7 cellular contexts compared by ENCODE assay signal in the genomic region with DNA sequence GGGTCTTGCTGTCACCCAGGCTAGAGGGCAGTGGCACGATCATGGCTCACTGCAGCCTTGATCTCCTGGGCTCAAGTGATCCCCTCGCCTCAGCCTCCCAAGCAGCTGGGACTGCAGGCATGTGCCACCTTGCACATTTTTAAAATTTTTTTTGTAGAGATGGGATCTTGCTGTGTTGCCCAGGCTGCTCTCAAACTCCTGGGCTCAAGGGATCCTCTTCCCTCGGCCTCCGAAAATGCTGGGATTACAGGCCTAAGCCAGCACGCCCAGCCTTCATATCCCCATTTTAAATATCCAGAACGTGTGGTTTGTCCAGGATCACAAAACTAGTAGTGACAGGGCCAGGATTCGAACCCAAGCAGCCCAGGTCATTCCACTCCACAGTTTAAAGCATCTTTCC. TPM values are rescaled to one million over a fixed set of nuclear protein-coding genes. Genes with fewer than 3 reads are reported as not detected.
DNase-seq lines count a peak whose midpoint lies in the region; ATAC-seq, FAIRE-seq and TF ChIP-seq lines count a peak whose summit lies in the region.
"Not testable (repeated sequence)": the region's sequence is repeated elsewhere in the genome, so short reads cannot be mapped to it uniquely, and the experiment has no call there.

No MANE protein-coding gene starts in this region.

- not testable (repeated sequence) for DNase-seq in CD4-positive, CD25-positive, alpha-beta regulatory T cell; GM23338 (ENCODE audit: low spot score); WTC11 (ENCODE audit: low spot score); K562 (ENCODE audit: extremely low read depth in 1 of 4, low spot score in 3 of 4); immature natural killer cell; trophoblast cell

- H3K4me1 Mint-ChIP-seq in CD4-positive, CD25-positive, alpha-beta regulatory T cell = peaks cover 5 to 22% (median 12%) of the 10 kb centered on the region in 4 donors
- H3K4me1 Mint-ChIP-seq in GM23338 (peaks cover 19% of the 10 kb centered on the region), WTC11 (peaks cover 29% of the 10 kb centered on the region), immature natural killer cell (peaks cover 30 to 38% of the 10 kb centered on the region in 2 donors)

- not testable (repeated sequence) for H4K8ac ChIP-seq in trophoblast cell (ENCODE audit: low read depth, low read length)

- CTCF ChIA-PET in WTC11 (lab: Charles Lee) (interaction anchor here (0.6 to 2.7 kb wide), 13 partner anchors 8 to 302 kb away, joined by 3 to 20 read pairs (median 3); partner anchors contain the start of genes CYP2F1 and HNRNPUL1), K562 (lab: Yijun Ruan, JAX; ENCODE audit: low intra/inter-chr PET ratio) (interaction anchor here (1.0 to 1.3 kb wide), 3 partner anchors 17 to 181 kb away, joined by 3 to 4 read pairs (median 4); no protein-coding TSS in a partner anchor)

- peak overlapping the region in 1 of 4 donors; percentile 60 for H3K4me3 Mint-ChIP-seq in CD4-positive, CD25-positive, alpha-beta regulatory T cell
- H3K4me3 Mint-ChIP-seq in GM23338 = 0 out of 3 replicates have a peak overlapping the region, but pooled peaks have one; percentile 50
- H3K4me3 Mint-ChIP-seq in WTC11 = peak overlapping the region; percentile 52; the same call in 1 of the 2 replicates
- H3K4me3 Mint-ChIP-seq in immature natural killer cell = peak overlapping the region in 4 of 5 donors; percentile 60 to 84 (median 80)

- H3K36me3 Mint-ChIP-seq in CD4-positive, CD25-positive, alpha-beta regulatory T cell; GM23338 (ENCODE audit: low read depth); WTC11; immature natural killer cell: not testable (repeated sequence)

- H3K9me2 ChIP-seq in GM23338 (ENCODE audit: insufficient read depth) = not testable (repeated sequence)

- H2BK120ac ChIP-seq in trophoblast cell (ENCODE audit: insufficient read depth, low read length, poor library complexity) = not testable (repeated sequence)

- H3K79me1 ChIP-seq in trophoblast cell (ENCODE audit: low read length) = not testable (repeated sequence)

- H3K4me3 ChIP-seq in CD4-positive, CD25-positive, alpha-beta regulatory T cell (ENCODE audit: low read depth, low read length); GM23338; KMS-11 (IDR thresholded peaks at IDR 0.05; ENCODE audit: insufficient read depth, low read depth, low read length); K562; trophoblast cell (ENCODE audit: low read depth, low read length): not testable (repeated sequence)

- H4K91ac ChIP-seq in trophoblast cell (ENCODE audit: low read depth, low read length) = not testable (repeated sequence)

- in situ Hi-C loops in K562 (cut with MboI) = not testable (repeated sequence)

- not testable (repeated sequence) for BruUV-seq in K562 (replicated peaks; lab: Mats Ljungman, UMichigan)

- peak overlapping the region; percentile 34 for H2BK12ac ChIP-seq in trophoblast cell (ENCODE audit: low read length)

- H3K27me3 Mint-ChIP-seq in CD4-positive, CD25-positive, alpha-beta regulatory T cell = peaks cover 28% of the 10 kb centered on the region
- H3K27me3 Mint-ChIP-seq in GM23338 (ENCODE audit: insufficient read depth, low read depth, poor library complexity) (peaks cover 17% of the 10 kb centered on the region), WTC11 (ENCODE audit: low read depth) (peaks cover 25% of the 10 kb centered on the region), immature natural killer cell (ENCODE audit: low read depth in 3 of 3) (peaks cover 5 to 14% (median 13%) of the 10 kb centered on the region in 3 donors)

- H3K4me2 ChIP-seq in GM23338 = 0 out of 2 replicates have a peak overlapping the region, but pooled peaks have one; percentile 58
- H3K4me2 ChIP-seq in KMS-11; K562 (ENCODE audit: insufficient read depth, low read length); trophoblast cell (ENCODE audit: low read length): not testable (repeated sequence)

- H3K27ac ChIP-seq in CD4-positive, CD25-positive, alpha-beta regulatory T cell (ENCODE audit: insufficient read depth, low read length, poor library complexity, severe bottlenecking); KMS-11; K562 (ENCODE audit: extremely low read depth, low read depth, low read length); trophoblast cell (ENCODE audit: low read depth, low read length): not testable (repeated sequence)
- peak overlapping the region; percentile 73; the same call in 1 of the 2 replicates for H3K27ac ChIP-seq in GM23338 (ENCODE audit: low read depth)

- H3K4me1 ChIP-seq in CD4-positive, CD25-positive, alpha-beta regulatory T cell (ENCODE audit: control insufficient read depth, insufficient read depth, low read length, poor library complexity, severe bottlenecking) = peaks cover 10% of the 10 kb centered on the region
- not testable (repeated sequence) for H3K4me1 ChIP-seq in GM23338 (ENCODE audit: insufficient read depth); KMS-11 (ENCODE audit: low read depth, poor library complexity, severe bottlenecking); trophoblast cell (ENCODE audit: control insufficient read depth in 1 of 2, insufficient read depth in 2 of 2, low read length in 2 of 2)
- peaks cover 0 to 14% of the 10 kb centered on the region in 2 experiments; a peak in 3 of 5 replicates for H3K4me1 ChIP-seq in K562 (replicated peaks in 1 of 2; ENCODE audit: control insufficient read depth in 2 of 2, insufficient read depth in 2 of 2, low read length in 2 of 2)

- H3K79me2 ChIP-seq in GM23338 (replicated peaks; ENCODE audit: insufficient read depth); KMS-11 (ENCODE audit: insufficient read depth, low read depth); K562 (ENCODE audit: control insufficient read depth, insufficient read depth, low read length); trophoblast cell (ENCODE audit: control insufficient read depth, insufficient read depth, low read length, poor library complexity): not testable (repeated sequence)

- H3K14ac ChIP-seq in trophoblast cell (ENCODE audit: low read length) = not testable (repeated sequence)

- not testable (repeated sequence) for H2AK5ac ChIP-seq in trophoblast cell (ENCODE audit: low read length)

- not testable (repeated sequence) for H3K23ac ChIP-seq in trophoblast cell (ENCODE audit: low read length)

- 53% methylated on average over 6 of the region's 7 CpGs for WGBS in K562 (ENCODE audit: insufficient coverage, low coverage, missing lambda C conversion rate)
- WGBS in trophoblast cell (ENCODE audit: extremely low coverage, insufficient coverage, insufficient read length) = no CpG with 5 or more reads among the region's 7 CpGs

- TF ChIP-seq CTCF in GM23338 (conservative IDR thresholded peaks at IDR 0.05; ENCODE audit: low read depth in 2 of 2); KMS-11 (conservative IDR thresholded peaks at IDR 0.05; ENCODE audit: low read depth, low read length); WTC11 (IDR thresholded peaks at IDR 0.05); K562 (IDR thresholded peaks at IDR 0.05 in 2 of 3, conservative IDR thresholded peaks at IDR 0.05 in 1 of 3; ENCODE audit: insufficient read depth in 2 of 3, low read depth in 1 of 3, low read length in 3 of 3): not testable (repeated sequence)

- not testable (repeated sequence) for H3K9ac ChIP-seq in KMS-11; K562 (ENCODE audit: insufficient read depth in 1 of 2, low read depth in 2 of 2, low read length in 2 of 2); trophoblast cell (ENCODE audit: low read length)

- H3K18ac ChIP-seq in trophoblast cell (ENCODE audit: low read length) = not testable (repeated sequence)

- not testable (repeated sequence) for TF ChIP-seq RAD21 in K562 (CRISPR knock-in tag; conservative IDR thresholded peaks at IDR 0.05 in 1 of 2, IDR thresholded peaks at IDR 0.05 in 1 of 2)

- not testable (repeated sequence) for H2BK5ac ChIP-seq in trophoblast cell (ENCODE audit: low read depth, low read length, poor library complexity)

- H3K27ac Mint-ChIP-seq in CD4-positive, CD25-positive, alpha-beta regulatory T cell = peak overlapping the region in 2 of 3 donors; percentile 73 to 86
- not testable (repeated sequence) for H3K27ac Mint-ChIP-seq in GM23338
- peak overlapping the region; percentile 71 for H3K27ac Mint-ChIP-seq in WTC11
- peak overlapping the region; percentile 75 to 98 (median 92) for H3K27ac Mint-ChIP-seq in immature natural killer cell

- not testable (repeated sequence) for H4K12ac ChIP-seq in trophoblast cell (ENCODE audit: low read depth, low read length)

- not testable (repeated sequence) for H3K9me3 ChIP-seq in CD4-positive, CD25-positive, alpha-beta regulatory T cell (ENCODE audit: control insufficient read depth in 2 of 2, low read length in 2 of 2); K562 (replicated peaks; ENCODE audit: control insufficient read depth, insufficient read depth, low read depth, low read length); trophoblast cell (ENCODE audit: insufficient read depth, low read depth, low read length)

- POLR2A ChIA-PET in WTC11 (lab: Charles Lee) = interaction anchor here (0.5 kb wide), 1 partner anchor 550 kb away, joined by 3 read pairs; no protein-coding TSS in a partner anchor
- POLR2A ChIA-PET in K562 (lab: Yijun Ruan, JAX) = not testable (repeated sequence)

- not testable (repeated sequence) for ATAC-seq in CD4-positive, CD25-positive, alpha-beta regulatory T cell (ENCODE audit: low read depth in 2 of 2); GM23338; WTC11; K562

- H3K27me3 ChIP-seq in CD4-positive, CD25-positive, alpha-beta regulatory T cell (ENCODE audit: control insufficient read depth, insufficient read depth, low read length); GM23338 (ENCODE audit: insufficient read depth); KMS-11 (ENCODE audit: insufficient read depth, low read depth); K562 (ENCODE audit: control insufficient read depth in 2 of 2, insufficient read depth in 2 of 2, low read length in 2 of 2); trophoblast cell (ENCODE audit: insufficient read depth, low read length): not testable (repeated sequence)

- H3K9me1 ChIP-seq in K562 (ENCODE audit: control insufficient read depth, insufficient read depth, low read length) = not testable (repeated sequence)

- H3K36me3 ChIP-seq in CD4-positive, CD25-positive, alpha-beta regulatory T cell (ENCODE audit: control insufficient read depth, insufficient read depth, low read length); GM23338 (ENCODE audit: insufficient read depth); KMS-11 (ENCODE audit: insufficient read depth); K562 (ENCODE audit: control insufficient read depth, insufficient read depth, low read length); trophoblast cell (ENCODE audit: control insufficient read depth in 1 of 2, insufficient read depth in 2 of 2, low read length in 2 of 2): not testable (repeated sequence)

- H3K4ac ChIP-seq in trophoblast cell (ENCODE audit: low read depth, low read length) = not testable (repeated sequence)

- intact Hi-C loops in K562 (cut with micrococcal nuclease) = loop anchor here (5.0 kb wide), 1 partner anchor 135 kb away; the partner anchor contains the start of gene HNRNPUL1

- TF ChIP-seq POLR2A in K562 (conservative IDR thresholded peaks at IDR 0.05) = not testable (repeated sequence)

- TF ChIP-seq EP300 in K562 (IDR thresholded peaks at IDR 0.05; ENCODE audit: low read length) = not testable (repeated sequence)

- H3K9me3 Mint-ChIP-seq in CD4-positive, CD25-positive, alpha-beta regulatory T cell; GM23338; WTC11; immature natural killer cell: not testable (repeated sequence)

- FAIRE-seq in K562 (lab: Jason Lieb, UNC) = not testable (repeated sequence)

- not testable (repeated sequence) for H2AFZ ChIP-seq in GM23338; K562 (ENCODE audit: low read depth, low read length); trophoblast cell (ENCODE audit: insufficient read depth, low read length, poor library complexity)
- peak overlapping the region; percentile 76; the same call in 1 of the 2 replicates for H2AFZ ChIP-seq in KMS-11 (ENCODE audit: low read depth)

- not testable (repeated sequence) for H4K20me1 ChIP-seq in GM23338 (replicated peaks; ENCODE audit: insufficient read depth); KMS-11 (ENCODE audit: insufficient read depth); K562 (replicated peaks; ENCODE audit: control insufficient read depth, insufficient read depth, low read length)

- not testable (repeated sequence) for H3F3A ChIP-seq in GM23338 (replicated peaks; ENCODE audit: low read depth)

RNA-seq across cellular contexts. Expression of gene CYP2F1, which starts 13.1 kb away (rescaled TPM):
- total RNA-seq in CD4-positive, CD25-positive, alpha-beta regulatory T cell = 0.25 TPM
- not detected for polyA plus RNA-seq in CD4-positive, CD25-positive, alpha-beta regulatory T cell
- not detected in 2 replicates for total RNA-seq in GM23338 (2014; rRNA removed; shearing (Covaris generic))
- polyA plus RNA-seq in GM23338 (2016; fragmentation: Nextera tagmentation; extraction: Ambion mirVana) (0.99 and 1.1 TPM in 2 replicates), K562 (2011; rRNA removed) (0.03 and 0.16 TPM in 2 replicates), K562 (2014; fragmentation: Illumina TruSeq; extraction: Trizol) (0.28 and 0.71 TPM in 2 replicates), K562 (2014; fragmentation: Nextera tagmentation; extraction: Ambion mirVana) (under 1 TPM; 0.10 to 0.11 TPM), K562 (2014; rRNA removed) (0.04 TPM in 1 of 2 replicates, not detected in the other), immature natural killer cell (not detected)
- total RNA-seq in WTC11 (2021) (0.24 to 1.3 TPM (median 0.30 TPM) in 3 replicates), K562 (2014; rRNA removed) (0.77 TPM in 1 of 2 replicates, not detected in the other), K562 (2014; rRNA removed; fragmentation: Illumina TruSeq; extraction: Trizol) (0.25 TPM in 1 of 2 replicates, not detected in the other), K562 (2015; rRNA removed; fragmentation: Illumina TruSeq; extraction: Trizol) (0.11 TPM in 1 of 2 replicates, not detected in the other), K562 (2021) (0.38 TPM in 1 of 2 replicates, not detected in the other)
- total RNA-seq in K562 (2011; cell fraction: chromatin; rRNA removed; ENCODE audit: low replicate concordance) = 2.7 and 3.1 TPM in 2 replicates
- 0.17 and 0.39 TPM in 2 replicates for total RNA-seq in K562 (2011; cell fraction: nucleolus; rRNA removed)
- total RNA-seq in K562 (2011; cell fraction: nucleoplasm; rRNA removed) = 1.5 and 3.0 TPM in 2 replicates
- 0.12 and 0.35 TPM in 2 replicates for polyA plus RNA-seq in K562 (2011; cell fraction: cytosol; rRNA removed)
- polyA plus RNA-seq in K562 (2011; cell fraction: nucleus; rRNA removed) = 0.28 and 0.40 TPM in 2 replicates
- 0.44 and 1.4 TPM in 2 replicates for polyA plus RNA-seq in K562 (2012)
- polyA minus RNA-seq in K562 (2011; rRNA and poly(A)+ RNA removed) = 0.12 TPM in 1 of 2 replicates, not detected in the other
- polyA minus RNA-seq in K562 (2011; cell fraction: cytosol; rRNA and poly(A)+ RNA removed) = not detected in 2 replicates
- polyA minus RNA-seq in K562 (2011; cell fraction: nucleus; rRNA and poly(A)+ RNA removed) = 0.67 TPM in 1 of 2 replicates, not detected in the other
- not detected in 2 replicates for polyA plus RNA-seq in trophoblast cell (2013)

RNA-seq across cellular contexts. Expression of gene CYP2A13, which starts 39.1 kb away (rescaled TPM):
- total RNA-seq in CD4-positive, CD25-positive, alpha-beta regulatory T cell = not detected
- polyA plus RNA-seq in CD4-positive, CD25-positive, alpha-beta regulatory T cell = not detected
- total RNA-seq in GM23338 (2014; rRNA removed; shearing (Covaris generic)) = 0.35 and 0.50 TPM in 2 replicates
- polyA plus RNA-seq in GM23338 (2016; fragmentation: Nextera tagmentation; extraction: Ambion mirVana) = 0.27 and 0.40 TPM in 2 replicates
- 0.32 to 0.53 TPM (median 0.48 TPM) in 3 replicates for total RNA-seq in WTC11 (2021)
- total RNA-seq in K562 (2011; cell fraction: chromatin; rRNA removed; ENCODE audit: low replicate concordance) = not detected in 2 replicates
- not detected in 2 replicates for total RNA-seq in K562 (2011; cell fraction: nucleolus; rRNA removed)
- total RNA-seq in K562 (2011; cell fraction: nucleoplasm; rRNA removed) = not detected in 2 replicates
- not detected in 2 replicates for total RNA-seq in K562 (2014; rRNA removed)
- not detected in 2 replicates for total RNA-seq in K562 (2014; rRNA removed; fragmentation: Illumina TruSeq; extraction: Trizol)
- not detected in 2 replicates for total RNA-seq in K562 (2015; rRNA removed; fragmentation: Illumina TruSeq; extraction: Trizol)
- not detected in 2 replicates for total RNA-seq in K562 (2021)
- not detected in 2 replicates for polyA plus RNA-seq in K562 (2011; rRNA removed)
- not detected in 2 replicates for polyA plus RNA-seq in K562 (2011; cell fraction: cytosol; rRNA removed)
- polyA plus RNA-seq in K562 (2011; cell fraction: nucleus; rRNA removed) = not detected in 2 replicates
- polyA plus RNA-seq in K562 (2012) = not detected in 2 replicates
- polyA plus RNA-seq in K562 (2014; fragmentation: Illumina TruSeq; extraction: Trizol) = not detected in 2 replicates
- not detected for polyA plus RNA-seq in K562 (2014; fragmentation: Nextera tagmentation; extraction: Ambion mirVana)
- not detected in 2 replicates for polyA plus RNA-seq in K562 (2014; rRNA removed)
- polyA minus RNA-seq in K562 (2011; rRNA and poly(A)+ RNA removed) = not detected in 2 replicates
- polyA minus RNA-seq in K562 (2011; cell fraction: cytosol; rRNA and poly(A)+ RNA removed) = not detected in 2 replicates
- not detected in 2 replicates for polyA minus RNA-seq in K562 (2011; cell fraction: nucleus; rRNA and poly(A)+ RNA removed)
- polyA plus RNA-seq in immature natural killer cell = not detected
- not detected in 2 replicates for polyA plus RNA-seq in trophoblast cell (2013)
